Comparison of ENCODE assay signal across 1 cellular context in the genomic region with DNA sequence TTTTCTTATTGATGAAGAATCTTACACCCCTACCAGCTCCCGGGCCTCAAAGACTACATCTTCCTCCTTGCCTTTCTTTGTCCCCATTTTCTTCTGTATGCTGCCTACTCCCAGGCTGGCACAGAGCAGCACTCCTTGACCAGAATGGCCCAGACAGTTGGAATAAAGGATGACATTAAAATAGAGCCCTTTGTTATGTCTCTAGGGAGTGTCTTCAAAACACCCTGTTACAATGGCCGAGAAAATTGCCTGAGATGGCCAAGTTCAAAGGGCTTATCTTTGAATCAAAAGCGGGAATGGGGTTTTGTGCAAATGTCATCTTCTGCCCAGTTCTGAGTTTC.
TF ChIP-seq lines count a peak whose summit lies in the region.

No MANE protein-coding gene starts in this region.

TF ChIP-seq in HepG2, 621 proteins besides CTCF, POLR2A, EP300 and RAD21 (continued from another document):
- TF ChIP-seq, protein P1, sequence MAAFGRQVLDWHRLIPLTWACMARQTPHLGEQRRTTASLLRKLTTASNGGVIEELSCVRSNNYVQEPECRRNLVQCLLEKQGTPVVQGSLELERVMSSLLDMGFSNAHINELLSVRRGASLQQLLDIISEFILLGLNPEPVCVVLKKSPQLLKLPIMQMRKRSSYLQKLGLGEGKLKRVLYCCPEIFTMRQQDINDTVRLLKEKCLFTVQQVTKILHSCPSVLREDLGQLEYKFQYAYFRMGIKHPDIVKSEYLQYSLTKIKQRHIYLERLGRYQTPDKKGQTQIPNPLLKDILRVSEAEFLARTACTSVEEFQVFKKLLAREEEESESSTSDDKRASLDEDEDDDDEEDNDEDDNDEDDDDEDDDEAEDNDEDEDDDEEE (CRISPR knock-in tag; IDR thresholded peaks at IDR 0.05): 0 out of 2 replicates have a peak, but pooled peaks have one; percentile 21
- no peak for TF ChIP-seq TCF7 (IDR thresholded peaks at IDR 0.05; ENCODE audit: low read depth)
- TF ChIP-seq ZNF816 (CRISPR knock-in tag; IDR thresholded peaks at IDR 0.05; ENCODE audit: borderline replicate concordance): peak; percentile 27; the same call in 1 of the 2 replicates
- TF ChIP-seq EHMT2 (IDR thresholded peaks at IDR 0.05; ENCODE audit: borderline replicate concordance, low read depth, low read length): no peak
- no peak for TF ChIP-seq SMYD3 (CRISPR knock-in tag; IDR thresholded peaks at IDR 0.05)
- peak; percentile 49; the same call in 1 of the 2 replicates for TF ChIP-seq CHD4 (IDR thresholded peaks at IDR 0.05; ENCODE audit: borderline replicate concordance, low read length)
- TF ChIP-seq, protein P2, sequence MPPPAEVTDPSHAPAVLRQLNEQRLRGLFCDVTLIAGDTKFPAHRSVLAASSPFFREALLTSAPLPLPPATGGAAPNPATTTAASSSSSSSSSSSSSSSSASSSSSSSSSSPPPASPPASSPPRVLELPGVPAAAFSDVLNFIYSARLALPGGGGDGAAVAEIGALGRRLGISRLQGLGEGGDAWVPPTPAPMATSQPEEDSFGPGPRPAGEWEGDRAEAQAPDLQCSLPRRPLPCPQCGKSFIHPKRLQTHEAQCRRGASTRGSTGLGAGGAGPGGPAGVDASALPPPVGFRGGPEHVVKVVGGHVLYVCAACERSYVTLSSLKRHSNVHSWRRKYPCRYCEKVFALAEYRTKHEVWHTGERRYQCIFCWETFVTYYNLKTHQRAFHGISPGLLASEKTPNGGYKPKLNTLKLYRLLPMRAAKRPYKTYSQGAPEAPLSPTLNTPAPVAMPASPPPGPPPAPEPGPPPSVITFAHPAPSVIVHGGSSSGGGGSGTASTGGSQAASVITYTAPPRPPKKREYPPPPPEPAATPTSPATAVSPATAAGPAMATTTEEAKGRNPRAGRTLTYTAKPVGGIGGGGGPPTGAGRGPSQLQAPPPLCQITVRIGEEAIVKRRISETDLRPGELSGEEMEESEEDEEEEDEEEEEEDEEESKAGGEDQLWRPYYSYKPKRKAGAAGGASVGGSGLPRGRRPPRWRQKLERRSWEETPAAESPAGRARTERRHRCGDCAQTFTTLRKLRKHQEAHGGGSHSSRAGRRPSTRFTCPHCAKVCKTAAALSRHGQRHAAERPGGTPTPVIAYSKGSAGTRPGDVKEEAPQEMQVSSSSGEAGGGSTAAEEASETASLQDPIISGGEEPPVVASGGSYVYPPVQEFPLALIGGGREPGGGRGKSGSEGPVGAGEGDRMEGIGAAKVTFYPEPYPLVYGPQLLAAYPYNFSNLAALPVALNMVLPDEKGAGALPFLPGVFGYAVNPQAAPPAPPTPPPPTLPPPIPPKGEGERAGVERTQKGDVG (CRISPR knock-in tag; IDR thresholded peaks at IDR 0.05; ENCODE audit: borderline replicate concordance): no peak
- TF ChIP-seq BHLHE40 (IDR thresholded peaks at IDR 0.05; ENCODE audit: low read length): 0 out of 2 replicates have a peak, but pooled peaks have one; percentile 4
- no peak for TF ChIP-seq ZNF670 (CRISPR knock-in tag; IDR thresholded peaks at IDR 0.05; ENCODE audit: borderline replicate concordance)
- no peak for TF ChIP-seq NFE2L2 (IDR thresholded peaks at IDR 0.05; ENCODE audit: low read length)
- 0 out of 2 replicates have a peak, but pooled peaks have one; percentile 7 for TF ChIP-seq PHF8 (CRISPR knock-in tag; IDR thresholded peaks at IDR 0.05)
- TF ChIP-seq YEATS4 (CRISPR knock-in tag; IDR thresholded peaks at IDR 0.05; ENCODE audit: borderline replicate concordance): peak; percentile 38; the same call in 1 of the 2 replicates
- TF ChIP-seq ZNF567 (CRISPR knock-in tag; IDR thresholded peaks at IDR 0.05; ENCODE audit: borderline replicate concordance): no peak
- TF ChIP-seq, protein P3, sequence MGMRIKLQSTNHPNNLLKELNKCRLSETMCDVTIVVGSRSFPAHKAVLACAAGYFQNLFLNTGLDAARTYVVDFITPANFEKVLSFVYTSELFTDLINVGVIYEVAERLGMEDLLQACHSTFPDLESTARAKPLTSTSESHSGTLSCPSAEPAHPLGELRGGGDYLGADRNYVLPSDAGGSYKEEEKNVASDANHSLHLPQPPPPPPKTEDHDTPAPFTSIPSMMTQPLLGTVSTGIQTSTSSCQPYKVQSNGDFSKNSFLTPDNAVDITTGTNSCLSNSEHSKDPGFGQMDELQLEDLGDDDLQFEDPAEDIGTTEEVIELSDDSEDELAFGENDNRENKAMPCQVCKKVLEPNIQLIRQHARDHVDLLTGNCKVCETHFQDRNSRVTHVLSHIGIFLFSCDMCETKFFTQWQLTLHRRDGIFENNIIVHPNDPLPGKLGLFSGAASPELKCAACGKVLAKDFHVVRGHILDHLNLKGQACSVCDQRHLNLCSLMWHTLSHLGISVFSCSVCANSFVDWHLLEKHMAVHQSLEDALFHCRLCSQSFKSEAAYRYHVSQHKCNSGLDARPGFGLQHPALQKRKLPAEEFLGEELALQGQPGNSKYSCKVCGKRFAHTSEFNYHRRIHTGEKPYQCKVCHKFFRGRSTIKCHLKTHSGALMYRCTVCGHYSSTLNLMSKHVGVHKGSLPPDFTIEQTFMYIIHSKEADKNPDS (CRISPR knock-in tag; IDR thresholded peaks at IDR 0.05): 0 out of 2 replicates have a peak, but pooled peaks have one; percentile 35
- no peak for TF ChIP-seq ARNTL (CRISPR knock-in tag; IDR thresholded peaks at IDR 0.05)
- no peak for TF ChIP-seq KAT2B (IDR thresholded peaks at IDR 0.05; ENCODE audit: borderline replicate concordance, low read depth, low read length)
- no peak for TF ChIP-seq MTF2 (CRISPR knock-in tag; IDR thresholded peaks at IDR 0.05; ENCODE audit: borderline replicate concordance)
- TF ChIP-seq MBNL3 (CRISPR knock-in tag; conservative IDR thresholded peaks at IDR 0.05): no peak
- TF ChIP-seq, protein P4, sequence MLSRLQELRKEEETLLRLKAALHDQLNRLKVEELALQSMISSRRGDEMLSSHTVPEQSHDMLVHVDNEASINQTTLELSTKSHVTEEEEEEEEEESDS (CRISPR knock-in tag; IDR thresholded peaks at IDR 0.05; ENCODE audit: borderline replicate concordance): peak; percentile 71; the same call in 1 of the 2 replicates
- TF ChIP-seq, protein P5, sequence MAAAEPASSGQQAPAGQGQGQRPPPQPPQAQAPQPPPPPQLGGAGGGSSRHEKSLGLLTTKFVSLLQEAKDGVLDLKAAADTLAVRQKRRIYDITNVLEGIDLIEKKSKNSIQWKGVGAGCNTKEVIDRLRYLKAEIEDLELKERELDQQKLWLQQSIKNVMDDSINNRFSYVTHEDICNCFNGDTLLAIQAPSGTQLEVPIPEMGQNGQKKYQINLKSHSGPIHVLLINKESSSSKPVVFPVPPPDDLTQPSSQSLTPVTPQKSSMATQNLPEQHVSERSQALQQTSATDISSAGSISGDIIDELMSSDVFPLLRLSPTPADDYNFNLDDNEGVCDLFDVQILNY (CRISPR knock-in tag; conservative IDR thresholded peaks at IDR 0.05): no peak
- TF ChIP-seq ZNF367 (CRISPR knock-in tag; IDR thresholded peaks at IDR 0.05; ENCODE audit: borderline replicate concordance): 0 out of 2 replicates have a peak, but pooled peaks have one; percentile 55
TF ChIP-seq in HepG2: peak in this region for 11.
